ENCODE assay signal across 20 cellular contexts in the genomic region with DNA sequence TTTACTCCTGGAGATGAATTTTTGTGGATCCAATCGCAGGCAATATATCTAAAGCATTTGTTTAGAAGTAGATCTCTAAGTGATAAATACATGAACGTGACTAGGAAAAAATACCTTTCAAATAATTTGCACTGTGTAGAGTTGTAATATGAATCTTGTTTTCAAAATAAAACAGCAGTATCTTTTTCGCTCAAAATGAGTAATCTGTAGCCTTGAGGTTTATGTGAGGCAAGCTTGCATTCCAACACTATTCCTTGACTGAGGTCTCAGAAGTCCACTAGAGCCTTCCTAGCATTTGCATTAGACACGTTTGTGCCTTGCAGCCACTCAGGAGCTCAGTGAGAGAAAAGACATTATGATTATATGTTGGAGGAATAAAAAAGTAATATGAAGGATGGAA.
DNase-seq lines count a peak whose midpoint lies in the region; TF ChIP-seq lines count a peak whose summit lies in the region.
"Had no signal": no experiment of that assay in that cellular context is flagged by ENCODE, and none has a peak within 500 bp of the region (broad histone marks: within the 10 kb centered on the region; RNA-seq: fewer than 3 reads in every experiment).

No MANE protein-coding gene starts in this region.

- H3K4me3 Mint-ChIP-seq in type B pancreatic cell = no peak overlapping the region

- H3K27ac Mint-ChIP-seq in type B pancreatic cell = no peak overlapping the region
- H3K27ac Mint-ChIP-seq: CD4-positive, CD25-positive, alpha-beta regulatory T cell had no signal

- peaks cover 10% of the 10 kb centered on the region for H3K27me3 Mint-ChIP-seq in type B pancreatic cell
- H3K27me3 Mint-ChIP-seq: CD4-positive, CD25-positive, alpha-beta regulatory T cell had no signal

- H3K27ac ChIP-seq in OCI-LY3 (ENCODE audit: low read length) (no peak overlapping the region), mammary epithelial cell (ENCODE audit: insufficient read depth, low read depth, low read length) (no peak overlapping the region)
- H3K27ac ChIP-seq: BLaER1 had no signal

- H3K27me3 ChIP-seq in OCI-LY3 (ENCODE audit: low read depth, low read length) = no peaks in the 10 kb centered on the region
- no peaks in the 10 kb centered on the region for H3K27me3 ChIP-seq in mammary epithelial cell (ENCODE audit: insufficient read depth, low read length)
- H3K27me3 ChIP-seq: BLaER1, MG63 had no signal

- TF ChIP-seq CTCF in OCI-LY3 (IDR thresholded peaks at IDR 0.05; ENCODE audit: low read depth, low read length) (no peak), mammary epithelial cell (conservative IDR thresholded peaks at IDR 0.05 in 1 of 2, IDR thresholded peaks at IDR 0.05 in 1 of 2; ENCODE audit: extremely low read depth in 1 of 2, insufficient read depth in 1 of 2, low read depth in 1 of 2, low read length in 2 of 2) (no peak), type B pancreatic cell (conservative IDR thresholded peaks at IDR 0.05) (no peak)

- H2AFZ ChIP-seq in OCI-LY3 (ENCODE audit: low read depth, low read length) (peak overlapping the region; percentile 5; the same call in 1 of the 2 replicates), mammary epithelial cell (ENCODE audit: low read depth, low read length) (no peak overlapping the region)

- in situ Hi-C loops in mammary epithelial cell (cut with MboI; ENCODE audit: low sequenced_read_pairs in 2 of 2) = no loop called here

- BruUV-seq in mammary epithelial cell (replicated peaks; lab: Mats Ljungman, UMichigan) = no TSS peak

- H3K79me2 ChIP-seq in OCI-LY3 (ENCODE audit: low read length) (no peaks in the 10 kb centered on the region), mammary epithelial cell (ENCODE audit: insufficient read depth, low read length) (no peaks in the 10 kb centered on the region)

- DNase-seq in HS-27A (ENCODE audit: low read depth) = peak; percentile 11
- DNase-seq in mammary epithelial cell = peak; percentile 14
- peak; percentile 2 for DNase-seq in myocyte (ENCODE audit: low read depth)
- DNase-seq in GDM1 (lab: John Stamatoyannopoulos, UW) = no peak
- DNase-seq in type B pancreatic cell (ENCODE audit: extremely low spot score, unreplicated experiment) = no peak
- no peak for DNase-seq in cerebellar nuclear complex (lab: John Stamatoyannopoulos, UW)
- DNase-seq: CD4-positive, CD25-positive, alpha-beta regulatory T cell; GOT3; HCEC 1CT; Karpas-422; MG63; NCI-H1105 treated with DMSO at 0.1 percent for 48 hours; NCI-H146; NCI-H1930; NCI-H2107; NCI-H446 treated with DMSO at 0.1 percent for 48 hours; NCI-H526 treated with DMSO at 0.1 percent for 48 hours; SHP77 treated with DMSO at 0.1 percent for 48 hours had no signal

- H3K9ac ChIP-seq in OCI-LY3 (ENCODE audit: low read length) = no peak overlapping the region
- H3K9ac ChIP-seq in mammary epithelial cell (ENCODE audit: insufficient read depth, low read length) = no peak overlapping the region
- H3K9ac ChIP-seq: BLaER1 had no signal

- peaks cover 4% of the 10 kb centered on the region for H3K4me1 Mint-ChIP-seq in type B pancreatic cell (ENCODE audit: unreplicated experiment)
- H3K4me1 Mint-ChIP-seq: CD4-positive, CD25-positive, alpha-beta regulatory T cell had no signal

- H3K9me3 Mint-ChIP-seq in type B pancreatic cell = peaks cover 4% of the 10 kb centered on the region

- H3K4me2 ChIP-seq in OCI-LY3 (ENCODE audit: low read length) (no peak overlapping the region), mammary epithelial cell (ENCODE audit: insufficient read depth, low read depth, low read length) (no peak overlapping the region)
- H3K4me2 ChIP-seq: BLaER1 had no signal

- H4K20me1 ChIP-seq in OCI-LY3 (ENCODE audit: insufficient read depth, low read length) = no peaks in the 10 kb centered on the region
- no peaks in the 10 kb centered on the region for H4K20me1 ChIP-seq in mammary epithelial cell (ENCODE audit: insufficient read depth, low read length)
- H4K20me1 ChIP-seq: BLaER1 had no signal

- H3K9me3 ChIP-seq in OCI-LY3 (ENCODE audit: insufficient read depth, low read length) = no peaks in the 10 kb centered on the region
- no peaks in the 10 kb centered on the region for H3K9me3 ChIP-seq in mammary epithelial cell (replicated peaks; ENCODE audit: insufficient read depth, low read length)
- H3K9me3 ChIP-seq: BLaER1, MG63 had no signal

- WGBS in mammary epithelial cell (ENCODE audit: low coverage, missing lambda C conversion rate) = 19% methylated on average over 4 of the region's 4 CpGs

- no peaks in the 10 kb centered on the region for H3K4me1 ChIP-seq in OCI-LY3 (ENCODE audit: low read length)
- H3K4me1 ChIP-seq in mammary epithelial cell (ENCODE audit: insufficient read depth, low read length) = no peaks in the 10 kb centered on the region

- H3K4me3 ChIP-seq in OCI-LY3 (ENCODE audit: low read length) (no peak overlapping the region), mammary epithelial cell (replicated peaks in 1 of 3; ENCODE audit: insufficient read depth in 1 of 3, low read depth in 2 of 3, low read length in 3 of 3) (no peak overlapping the region)
- H3K4me3 ChIP-seq: BLaER1, MG63 had no signal

- CTCF ChIA-PET in mammary epithelial cell (lab: Charles Lee; ENCODE audit: low non-redundant PET) = no interaction called here

- H3K36me3 ChIP-seq in OCI-LY3 (replicated peaks; ENCODE audit: low read depth, low read length) (no peaks in the 10 kb centered on the region), mammary epithelial cell (ENCODE audit: insufficient read depth, low read length) (no peaks in the 10 kb centered on the region)
- H3K36me3 ChIP-seq: BLaER1, MG63 had no signal

- intact Hi-C loops in mammary epithelial cell (cut with micrococcal nuclease) = no loop called here

- dilution Hi-C loops in mammary epithelial cell (cut with HindIII; ENCODE audit: low sequenced_read_pairs) = no loop called here

- H3K36me3 Mint-ChIP-seq in type B pancreatic cell = no peaks in the 10 kb centered on the region
- H3K36me3 Mint-ChIP-seq: CD4-positive, CD25-positive, alpha-beta regulatory T cell had no signal

Comparison
In these comparisons a context has a peak if more than half of its experiments do, and no peak if none do; other contexts are left out.
1. DNase-seq: peak in HS-27A (single experiment), mammary epithelial cell (single experiment) and myocyte (single experiment); none in GDM1 (single experiment), type B pancreatic cell (single experiment) and cerebellar nuclear complex (0 of 2).